Comparison of ENCODE assay signal across 18 cellular contexts in the genomic region with DNA sequence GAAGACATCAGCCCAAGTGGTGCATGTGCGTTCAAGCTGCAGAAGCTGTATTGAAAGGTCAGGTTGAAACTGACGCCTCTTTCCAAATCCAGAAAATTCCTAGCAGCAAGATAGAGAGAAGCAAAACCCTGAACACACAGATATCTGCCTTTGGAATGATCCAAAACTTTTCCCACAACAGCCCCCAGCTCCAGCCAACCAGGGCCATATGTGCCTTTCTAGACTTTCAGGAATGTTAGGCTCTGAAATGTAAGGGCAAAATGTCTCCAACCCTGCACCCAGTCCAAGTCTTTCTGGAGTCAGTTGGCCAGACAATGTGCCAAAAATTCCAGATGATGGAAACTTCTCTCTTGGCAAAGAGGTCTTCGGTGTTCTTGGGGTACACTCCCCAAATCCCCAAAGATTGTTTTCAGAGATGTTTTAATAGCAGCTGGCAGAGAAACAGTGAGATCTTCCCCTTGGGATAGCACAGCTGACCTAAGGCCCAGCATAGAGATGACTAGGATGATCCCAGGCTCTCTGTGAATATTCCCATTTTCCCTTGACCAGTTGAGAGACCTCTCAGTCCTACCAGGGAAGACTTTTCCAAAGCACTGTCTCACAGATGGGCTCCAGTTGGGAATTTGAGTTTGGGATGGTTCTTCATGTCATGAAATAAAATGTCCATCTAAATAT.
DNase-seq lines count a peak whose midpoint lies in the region; ATAC-seq and TF ChIP-seq lines count a peak whose summit lies in the region.
"Had no signal": no experiment of that assay in that cellular context is flagged by ENCODE, and none has a peak within 500 bp of the region (broad histone marks: within the 10 kb centered on the region; RNA-seq: fewer than 3 reads in every experiment).

No MANE protein-coding gene starts in this region.

- ATAC-seq in Right ventricle myocardium superior (ENCODE audit: poor library complexity) (peak; percentile 46), right cardiac atrium (peak; percentile 23 to 41), gastrocnemius medialis (no peak), GM21786 (IDR thresholded peaks at IDR 0.05; ENCODE audit: unreplicated experiment) (no peak)
- ATAC-seq in activated CD4-positive, alpha-beta T cell treated with anti-CD3 and anti-CD28 coated beads for 36 hours: no peak
- ATAC-seq: CD8-positive, alpha-beta T cell; GM12878 had no signal

- TF ChIP-seq CTCF in left ventricle myocardium inferior (IDR thresholded peaks at IDR 0.05; ENCODE audit: borderline replicate concordance): no peak
- TF ChIP-seq CTCF in gastrocnemius medialis (IDR thresholded peaks at IDR 0.05 in 4 of 5, conservative IDR thresholded peaks at IDR 0.05 in 1 of 5): no peak

- intact Hi-C loops in Right ventricle myocardium superior (cut with DNase I) (no loop called here), cardiac septum (cut with DNase I) (no loop called here), left ventricle myocardium inferior (cut with micrococcal nuclease) (no loop called here), right cardiac atrium (cut with DNase I) (no loop called here), gastrocnemius medialis (cut with DNase I; ENCODE audit: low total_unique reads) (no loop called here), posterior vena cava (cut with DNase I) (no loop called here)
- intact Hi-C loops in activated CD4-positive, alpha-beta T cell treated with anti-CD3 and anti-CD28 coated beads for 36 hours (cut with DNase I, micrococcal nuclease): no loop called here

- no peaks in the 10 kb centered on the region for H3K4me1 Mint-ChIP-seq in activated CD4-positive, alpha-beta T cell treated with anti-CD3 and anti-CD28 coated beads for 36 hours
- H3K4me1 Mint-ChIP-seq: CD4-positive, CD25-positive, alpha-beta regulatory T cell had no signal

- H3K4me3 Mint-ChIP-seq in activated CD4-positive, alpha-beta T cell treated with anti-CD3 and anti-CD28 coated beads for 36 hours: no peak overlapping the region
- H3K4me3 Mint-ChIP-seq: CD4-positive, CD25-positive, alpha-beta regulatory T cell; CD8-positive, alpha-beta T cell; HFFc6 had no signal

- WGBS in right cardiac atrium: 62% methylated on average over 3 of the region's 3 CpGs

- peaks cover 2% of the 10 kb centered on the region for H3K27me3 Mint-ChIP-seq in activated CD4-positive, alpha-beta T cell treated with anti-CD3 and anti-CD28 coated beads for 36 hours
- H3K27me3 Mint-ChIP-seq: CD4-positive, CD25-positive, alpha-beta regulatory T cell had no signal

- H3K36me3 ChIP-seq in left ventricle myocardium inferior (no peaks in the 10 kb centered on the region), gastrocnemius medialis (no peaks in the 10 kb centered on the region)
- H3K36me3 ChIP-seq: HAP-1 had no signal

- H3K27ac Mint-ChIP-seq in activated CD4-positive, alpha-beta T cell treated with anti-CD3 and anti-CD28 coated beads for 36 hours: no peak overlapping the region
- H3K27ac Mint-ChIP-seq: CD4-positive, CD25-positive, alpha-beta regulatory T cell; CD8-positive, alpha-beta T cell; HFFc6 had no signal

- H3K4me3 ChIP-seq in left ventricle myocardium inferior: no peak overlapping the region
- no peak overlapping the region for H3K4me3 ChIP-seq in right cardiac atrium (ENCODE audit: low read length)
- no peak overlapping the region for H3K4me3 ChIP-seq in gastrocnemius medialis
- H3K4me3 ChIP-seq: GM12878, HAP-1 had no signal

- TF ChIP-seq POLR2A in gastrocnemius medialis (IDR thresholded peaks at IDR 0.05): no peak

- in situ Hi-C loops in gastrocnemius medialis (cut with MboI; ENCODE audit: low sequenced_read_pairs in 4 of 4): no loop called here

- H3K27ac ChIP-seq in left ventricle myocardium inferior (replicated peaks): peak overlapping the region; percentile 75
- peak overlapping the region; percentile 36 for H3K27ac ChIP-seq in right cardiac atrium (ENCODE audit: low read length)
- peak overlapping the region; percentile 10 to 70 (median 27) for H3K27ac ChIP-seq in gastrocnemius medialis

- CTCF ChIA-PET in activated CD4-positive, alpha-beta T cell treated with anti-CD3 and anti-CD28 coated beads for 36 hours (lab: Charles Lee): no interaction called here

- no peaks in the 10 kb centered on the region for H3K9me3 ChIP-seq in left ventricle myocardium inferior (replicated peaks)
- no peaks in the 10 kb centered on the region for H3K9me3 ChIP-seq in right cardiac atrium (ENCODE audit: control insufficient read depth, low read length)
- H3K9me3 ChIP-seq in gastrocnemius medialis: no peaks in the 10 kb centered on the region
- H3K9me3 ChIP-seq: Caco-2, HAP-1 had no signal

- H3K4me1 ChIP-seq in left ventricle myocardium inferior: peaks cover 33% of the 10 kb centered on the region
- peaks cover 4% of the 10 kb centered on the region for H3K4me1 ChIP-seq in right cardiac atrium (ENCODE audit: control insufficient read depth, insufficient read depth, low read length)
- peaks cover 5 to 24% of the 10 kb centered on the region in 2 donors for H3K4me1 ChIP-seq in gastrocnemius medialis
- H3K4me1 ChIP-seq: Caco-2, HAP-1 had no signal

- no peak for DNase-seq in Right ventricle myocardium superior
- no peak for DNase-seq in cardiac septum (ENCODE audit: low spot score)
- DNase-seq in left ventricle myocardium inferior: no peak
- peak in 1 of 3 donors; percentile 72 for DNase-seq in right cardiac atrium
- DNase-seq in gastrocnemius medialis: no peak
- DNase-seq in activated CD4-positive, alpha-beta T cell treated with anti-CD3 and anti-CD28 coated beads for 36 hours: no peak
- no peak for DNase-seq in posterior vena cava (ENCODE audit: low spot score)
- DNase-seq: Caco-2; CD4-positive, CD25-positive, alpha-beta regulatory T cell; CD8-positive, alpha-beta T cell; DMS153; EL; GDM1; GOT3; HFFc6 had no signal

- H3K9me3 Mint-ChIP-seq in activated CD4-positive, alpha-beta T cell treated with anti-CD3 and anti-CD28 coated beads for 36 hours (ENCODE audit: low read depth): peaks cover 3% of the 10 kb centered on the region

- POLR2A ChIA-PET in activated CD4-positive, alpha-beta T cell treated with anti-CD3 and anti-CD28 coated beads for 36 hours (lab: Charles Lee): no interaction called here

- no peaks in the 10 kb centered on the region for H3K36me3 Mint-ChIP-seq in activated CD4-positive, alpha-beta T cell treated with anti-CD3 and anti-CD28 coated beads for 36 hours (ENCODE audit: low read depth)
- H3K36me3 Mint-ChIP-seq: CD4-positive, CD25-positive, alpha-beta regulatory T cell; CD8-positive, alpha-beta T cell had no signal

- H3K27me3 ChIP-seq in left ventricle myocardium inferior (ENCODE audit: low read depth) (no peaks in the 10 kb centered on the region), right cardiac atrium (ENCODE audit: control insufficient read depth, insufficient read depth) (no peaks in the 10 kb centered on the region), gastrocnemius medialis (no peaks in the 10 kb centered on the region)

Comparison
In these comparisons a context has a peak if more than half of its experiments do, and no peak if none do; other contexts are left out.
1. ATAC-seq: peak in Right ventricle myocardium superior (single experiment) and right cardiac atrium (2 of 2); none in gastrocnemius medialis (0 of 2), activated CD4-positive, alpha-beta T cell treated with anti-CD3 and anti-CD28 coated beads for 36 hours (single experiment) and GM21786 (single experiment).
2. Peak in every context shown above with its lines, with median percentiles within 50 percentile points of each other: H3K27ac ChIP-seq.